Comparison of ENCODE assay signal across 8 cellular contexts in genomic region chr20:17680836-17681740, GRCh38. TPM values are rescaled to one million over a fixed set of nuclear protein-coding genes. Genes with fewer than 3 reads are reported as not detected.
A peak's percentile ranks its signal among the peaks of the same experiment; 100 is the strongest.
DNase-seq lines count a peak whose midpoint lies in the region; ATAC-seq and TF ChIP-seq lines count a peak whose summit lies in the region.

No MANE protein-coding gene starts in this region.

- intact Hi-C loops in stomach (cut with DNase I; ENCODE audit: low total_unique reads) = loop anchor here (5.0 kb wide), 1 partner anchor 216 kb away; no protein-coding TSS in a partner anchor

- H3K36me3 Mint-ChIP-seq in CD8-positive, alpha-beta memory T cell = peaks cover 0 to 11% (median 1%) of the 10 kb centered on the region in 3 donors
- H3K36me3 Mint-ChIP-seq in neural crest cell (ENCODE audit: low read depth) = no peaks in the 10 kb centered on the region

- POLR2A ChIA-PET in CD8-positive, alpha-beta memory T cell (lab: Charles Lee) = interaction anchor here (1.1 to 2.1 kb wide), 5 partner anchors 71 to 287 kb away, joined by 3 to 17 read pairs (median 3); partner anchors contain the start of genes DSTN, MGME1 and SNX5

- TF ChIP-seq CTCF in HL-60 (IDR thresholded peaks at IDR 0.05; ENCODE audit: insufficient read depth, low read length) = no peak
- peak; percentile 27 for TF ChIP-seq CTCF in foreskin fibroblast (IDR thresholded peaks at IDR 0.05; ENCODE audit: low read depth, low read length)
- peak; percentile 73 for TF ChIP-seq CTCF in neural crest cell (conservative IDR thresholded peaks at IDR 0.05)
- peak in 3 of 7 experiments; percentile 48 to 88 (median 50) for TF ChIP-seq CTCF in stomach (IDR thresholded peaks at IDR 0.05)

- ATAC-seq in GM19438 (IDR thresholded peaks at IDR 0.05; ENCODE audit: low read depth, unreplicated experiment) = peak; percentile 41

- H3K4me3 ChIP-seq in CD8-positive, alpha-beta memory T cell (ENCODE audit: low read length) = no peak overlapping the region
- peak overlapping the region; percentile 79 for H3K4me3 ChIP-seq in HL-60 (replicated peaks; ENCODE audit: insufficient read depth, low read length)
- peak overlapping the region; percentile 78 to 89 for H3K4me3 ChIP-seq in foreskin fibroblast (ENCODE audit: low read depth in 1 of 2, low read length in 2 of 2)
- H3K4me3 ChIP-seq in stomach = peak overlapping the region; percentile 76 to 94 (median 82)

- TF ChIP-seq EP300 in stomach (IDR thresholded peaks at IDR 0.05) = no peak

- peak overlapping the region; percentile 43 for H3K27ac ChIP-seq in CD8-positive, alpha-beta memory T cell (ENCODE audit: low read depth, low read length)
- H3K27ac ChIP-seq in HL-60 (replicated peaks) = peak overlapping the region; percentile 65
- H3K27ac ChIP-seq in stomach = peak overlapping the region; percentile 95 to 99 (median 97)

- no peaks in the 10 kb centered on the region for H3K9me3 ChIP-seq in CD8-positive, alpha-beta memory T cell (ENCODE audit: low read length)
- no peaks in the 10 kb centered on the region for H3K9me3 ChIP-seq in stomach

- H3K27ac Mint-ChIP-seq in CD8-positive, alpha-beta memory T cell = peak overlapping the region in 6 of 8 donors; percentile 23 to 89 (median 84)
- H3K27ac Mint-ChIP-seq in neural crest cell (ENCODE audit: unreplicated experiment) = peak overlapping the region; percentile 35

- CTCF ChIA-PET in CD8-positive, alpha-beta memory T cell (lab: Charles Lee) = interaction anchor here (0.6 to 3.4 kb wide), 29 partner anchors 9 to 318 kb away, joined by 3 to 32 read pairs (median 5); partner anchors contain the start of genes BANF2, DSTN and SNX5

- DNase-seq in CD8-positive, alpha-beta memory T cell = peak; percentile 73 to 84 (median 76)
- peak; percentile 36 to 73 for DNase-seq in HL-60 (ENCODE audit: low read depth in 1 of 2, low spot score in 1 of 2)
- DNase-seq in SHP77 (lab: John Stamatoyannopoulos, UW) = peak; percentile 29 to 79
- DNase-seq in activated gamma-delta T cell treated with Interleukin-2 at 50 U/mL for 16 hours = peak; percentile 73
- DNase-seq in foreskin fibroblast = peak; percentile 66 to 91
- peak; percentile 82 for DNase-seq in neural crest cell (ENCODE audit: low read depth, low spot score)
- DNase-seq in stomach = peak; percentile 89

- H3K27me3 Mint-ChIP-seq in CD8-positive, alpha-beta memory T cell = peaks cover 10 to 24% of the 10 kb centered on the region in 2 donors
- peaks cover 41% of the 10 kb centered on the region for H3K27me3 Mint-ChIP-seq in neural crest cell (ENCODE audit: low read depth)

- H3K36me3 ChIP-seq in CD8-positive, alpha-beta memory T cell (ENCODE audit: insufficient read depth, low read length) = no peaks in the 10 kb centered on the region
- peaks cover 8 to 34% (median 26%) of the 10 kb centered on the region in 4 donors for H3K36me3 ChIP-seq in stomach

- peaks cover 13% of the 10 kb centered on the region for H3K4me1 ChIP-seq in CD8-positive, alpha-beta memory T cell (ENCODE audit: insufficient read depth, low read length)
- H3K4me1 ChIP-seq in stomach = peaks cover 47 to 72% (median 69%) of the 10 kb centered on the region in 4 donors

- H3K4me3 Mint-ChIP-seq in CD8-positive, alpha-beta memory T cell = peak overlapping the region; percentile 78 to 92 (median 86)
- H3K4me3 Mint-ChIP-seq in neural crest cell = peak overlapping the region; percentile 89

- WGBS in stomach, 5 donors = 0 to 2% (median 1%) methylated on average over 8 to 111 of the region's 112 CpGs

- H3K27me3 ChIP-seq in CD8-positive, alpha-beta memory T cell (ENCODE audit: insufficient read depth, low read length, poor library complexity, severe bottlenecking) = peaks cover 8% of the 10 kb centered on the region
- H3K27me3 ChIP-seq in HL-60 (ENCODE audit: insufficient read depth, poor library complexity, severe bottlenecking) = no peaks in the 10 kb centered on the region
- no peaks in the 10 kb centered on the region for H3K27me3 ChIP-seq in stomach

- H3K9me3 Mint-ChIP-seq in CD8-positive, alpha-beta memory T cell = no peaks in the 10 kb centered on the region
- H3K9me3 Mint-ChIP-seq in neural crest cell = peaks cover 2% of the 10 kb centered on the region

- peaks cover 18 to 31% (median 26%) of the 10 kb centered on the region in 3 donors for H3K4me1 Mint-ChIP-seq in CD8-positive, alpha-beta memory T cell
- peaks cover 20% of the 10 kb centered on the region for H3K4me1 Mint-ChIP-seq in neural crest cell

- no peak for TF ChIP-seq POLR2A in stomach (IDR thresholded peaks at IDR 0.05)

RNA-seq across cellular contexts. Expression of gene RRBP1, which starts 1.0 kb away (rescaled TPM):
- total RNA-seq in CD8-positive, alpha-beta memory T cell = 10 to 100 TPM; 22.8 to 25.3 TPM
- polyA plus RNA-seq in CD8-positive, alpha-beta memory T cell = 17.4 TPM
- total RNA-seq in neural crest cell (46.7 and 50.9 TPM in 2 replicates), stomach (100 to 1,000 TPM; 125 to 456 (median 251) TPM)
- polyA plus RNA-seq in stomach = 10 to 100 TPM; 34.4 to 79.6 (median 74.6) TPM

RNA-seq across cellular contexts. Expression of gene BANF2, which starts 18.7 kb away (rescaled TPM):
- not detected for total RNA-seq in CD8-positive, alpha-beta memory T cell
- not detected for polyA plus RNA-seq in CD8-positive, alpha-beta memory T cell
- total RNA-seq in neural crest cell = not detected in 2 replicates
- total RNA-seq in stomach = not detected
- polyA plus RNA-seq in stomach = not detected

Comparison
In these comparisons a context has a peak if more than half of its experiments do, and no peak if none do; other contexts are left out.
1. H3K27ac ChIP-seq: peak in every context shown above with its lines; median percentile 97 in stomach; 65 in HL-60; 43 in CD8-positive, alpha-beta memory T cell.